Comparison of ENCODE assay signal across 8 cellular contexts in the genomic region with DNA sequence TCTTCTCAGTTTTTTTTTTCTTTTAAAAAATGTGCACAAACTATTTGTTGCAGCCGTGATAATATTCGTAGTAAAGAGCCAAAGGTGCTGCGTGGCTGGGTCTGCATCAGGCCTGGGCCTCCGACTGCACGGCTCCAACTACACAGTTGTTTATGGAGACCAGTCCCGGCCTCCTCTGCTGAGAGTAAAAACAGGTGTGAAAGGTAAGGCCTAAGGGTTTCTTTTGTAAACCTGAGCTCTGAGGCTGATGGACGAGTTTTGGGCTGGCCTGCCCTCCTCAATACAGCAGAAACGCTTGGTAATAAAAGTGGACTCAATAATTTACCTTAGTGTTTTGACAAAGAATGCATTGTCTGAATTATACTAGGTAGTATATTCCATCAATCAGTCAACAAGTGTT. TPM values are rescaled to one million over a fixed set of nuclear protein-coding genes. Genes with fewer than 3 reads are reported as not detected.
DNase-seq lines count a peak whose midpoint lies in the region; ATAC-seq and TF ChIP-seq lines count a peak whose summit lies in the region.

No MANE protein-coding gene starts in this region.

- no peak overlapping the region for H3K27ac ChIP-seq in HEK293 (ENCODE audit: extremely low read depth, low read depth, low read length)
- H3K27ac ChIP-seq in Panc1 (ENCODE audit: low read length) = peak overlapping the region; percentile 99
- H3K27ac ChIP-seq in esophagus muscularis mucosa (replicated peaks in 1 of 4) = peak overlapping the region; percentile 90 to 94 (median 92)

- CTCF ChIA-PET in HEK293 (lab: Yijun Ruan, JAX) = interaction anchor here (0.7 kb wide), 3 partner anchors 15 to 35 kb away, joined by 3 to 4 read pairs (median 3); no protein-coding TSS in a partner anchor
- CTCF ChIA-PET in Panc1 (lab: Charles Lee) = interaction anchor here (0.7 to 1.1 kb wide), 2 partner anchors 11 to 116 kb away, joined by 3 read pairs; no protein-coding TSS in a partner anchor

- TF ChIP-seq EP300 in esophagus muscularis mucosa (IDR thresholded peaks at IDR 0.05) = no peak

- H3K9me3 ChIP-seq in HEK293 (ENCODE audit: control insufficient read depth, insufficient read depth, low read depth, low read length) (no peaks in the 10 kb centered on the region), Panc1 (ENCODE audit: control insufficient read depth, insufficient read depth, low read depth, low read length) (no peaks in the 10 kb centered on the region), esophagus muscularis mucosa (no peaks in the 10 kb centered on the region)

- DNase-seq in Panc1 (ENCODE audit: low read depth, low spot score) (no peak), esophagus muscularis mucosa (ENCODE audit: extremely low spot score) (no peak), skeletal muscle cell (ENCODE audit: low read depth) (no peak), DMS79 (lab: John Stamatoyannopoulos, UW) (no peak)
- no peak for DNase-seq in NK-92 treated with Interleukin-12 subunit alpha and Interleukin-12 subunit beta, amount 100 ng/mL, for 24 hours (lab: John Stamatoyannopoulos, UW)

- in situ Hi-C loops in Panc1 (cut with HindIII; ENCODE audit: low pct_unique_long_range_greater_than_20kb, low sequenced_read_pairs) = no loop called here

- no peak for TF ChIP-seq POLR2A in esophagus muscularis mucosa (IDR thresholded peaks at IDR 0.05; ENCODE audit: low read depth)

- intact Hi-C loops in Panc1 (cut with micrococcal nuclease; ENCODE audit: unreplicated experiment) (no loop called here), esophagus muscularis mucosa (cut with DNase I) (loop anchor here (10.0 kb wide), 1 partner anchor 209 kb away; a partner anchor contains a TSS)

- POLR2A ChIA-PET in HEK293 (lab: Yijun Ruan, JAX) = no interaction called here
- POLR2A ChIA-PET in Panc1 (lab: Charles Lee) = interaction anchor here (0.6 to 1.2 kb wide), 3 partner anchors 10 to 102 kb away, joined by 4 to 7 read pairs (median 5); no protein-coding TSS in a partner anchor

- BruUV-seq in Panc1 (replicated peaks; lab: Mats Ljungman, UMichigan) = no TSS peak

- no peak for ATAC-seq in Panc1
- ATAC-seq in HG03045 (IDR thresholded peaks at IDR 0.05; ENCODE audit: unreplicated experiment) = no peak
- ATAC-seq in HG03097 (IDR thresholded peaks at IDR 0.05; ENCODE audit: low FRiP score, unreplicated experiment) = no peak

- H3K4me1 ChIP-seq in HEK293 (ENCODE audit: control insufficient read depth, insufficient read depth, low read length) (peaks cover 15% of the 10 kb centered on the region), Panc1 (ENCODE audit: control insufficient read depth, insufficient read depth, low read length) (peaks cover 53% of the 10 kb centered on the region), esophagus muscularis mucosa (peaks cover 55 to 72% (median 67%) of the 10 kb centered on the region in 4 donors)

- no peak overlapping the region for H3K4me3 ChIP-seq in HEK293 (ENCODE audit: low read depth, low read length)
- H3K4me3 ChIP-seq in Panc1 (ENCODE audit: low read depth in 2 of 2, low read length in 2 of 2) = peak overlapping the region; percentile 79 to 96
- peak overlapping the region; percentile 62 to 74 (median 69) for H3K4me3 ChIP-seq in esophagus muscularis mucosa
- H3K4me3 ChIP-seq in skeletal muscle cell (ENCODE audit: low read depth, low read length) = peak overlapping the region; percentile 74

- 25% methylated on average over 8 of the region's 8 CpGs for WGBS in esophagus muscularis mucosa

- H3K36me3 ChIP-seq in HEK293 (ENCODE audit: control insufficient read depth in 2 of 2, insufficient read depth in 1 of 2, low read length in 2 of 2) (no peaks in the 10 kb centered on the region), Panc1 (ENCODE audit: control insufficient read depth, insufficient read depth, low read length) (peaks cover 6% of the 10 kb centered on the region), esophagus muscularis mucosa (no peaks in the 10 kb centered on the region)

- TF ChIP-seq CTCF in HEK293 (tag by site-specific recombination; IDR thresholded peaks at IDR 0.05) (no peak), Panc1 (IDR thresholded peaks at IDR 0.05) (no peak), esophagus muscularis mucosa (IDR thresholded peaks at IDR 0.05) (no peak)

- H3K27me3 ChIP-seq in Panc1 (ENCODE audit: control insufficient read depth, insufficient read depth, low read length) = no peaks in the 10 kb centered on the region
- H3K27me3 ChIP-seq in esophagus muscularis mucosa = no peaks in the 10 kb centered on the region

TF ChIP-seq in HEK293, 187 proteins besides CTCF, POLR2A, EP300 and RAD21:
- TF ChIP-seq ZFP41 (tag by site-specific recombination; IDR thresholded peaks at IDR 0.05; ENCODE audit: borderline replicate concordance) (no peak), PRDM1 (tag by site-specific recombination; IDR thresholded peaks at IDR 0.05) (0 out of 2 replicates have a peak, but pooled peaks have one; percentile 30), SP7 (tag by site-specific recombination; IDR thresholded peaks at IDR 0.05) (0 out of 2 replicates have a peak, but pooled peaks have one; percentile 25), SCRT2 (tag by site-specific recombination; IDR thresholded peaks at IDR 0.05) (peak; percentile 79), HOXC10 (CRISPR knock-in tag; IDR thresholded peaks at IDR 0.05) (no peak), MYNN (tag by site-specific recombination; IDR thresholded peaks at IDR 0.05; ENCODE audit: borderline replicate concordance) (no peak)

RNA-seq across cellular contexts. Expression of a gene that starts 3.9 kb away (rescaled TPM):
- 103 TPM for total RNA-seq in Panc1 (2021; ENCODE audit: unreplicated experiment)
- polyA plus RNA-seq in Panc1 (2012; ENCODE audit: insufficient read length) = 42.3 TPM
- 100 to 1,000 TPM in 2 of 4 donors, 10 to 100 TPM in 2; 92.8 to 132 (median 101) TPM for total RNA-seq in esophagus muscularis mucosa
